In genomic region chr10:78602201-78602917, GRCh38 we compare ENCODE assay signal across 22 cellular contexts.
DNase-seq lines count a peak whose midpoint lies in the region; ATAC-seq, FAIRE-seq and TF ChIP-seq lines count a peak whose summit lies in the region.
"Had no signal": no experiment of that assay in that cellular context is flagged by ENCODE, and none has a peak within 500 bp of the region (broad histone marks: within the 10 kb centered on the region; RNA-seq: fewer than 3 reads in every experiment).

No MANE protein-coding gene starts in this region.

- no peak for TF ChIP-seq POLR2A in K562 (conservative IDR thresholded peaks at IDR 0.05)

- no peak overlapping the region for H3K27ac ChIP-seq in K562 (ENCODE audit: extremely low read depth, low read depth, low read length)
- H3K27ac ChIP-seq: adrenal gland, esophagus squamous epithelium, left ventricle myocardium inferior, upper lobe of right lung had no signal

- ATAC-seq in K562: no peak
- ATAC-seq in stimulated activated naive CD8-positive, alpha-beta T cell treated with anti-CD3 and anti-CD28 coated beads, Interleukin-15, amount 100 ng/mL, for 72 hours: peak; percentile 57
- ATAC-seq: mucosa of descending colon, Right ventricle myocardium inferior, upper lobe of right lung had no signal

- POLR2A ChIA-PET in K562 (lab: Yijun Ruan, JAX): no interaction called here

- H2AFZ ChIP-seq in K562 (ENCODE audit: low read depth, low read length): no peak overlapping the region

- CTCF ChIA-PET in K562 (lab: Yijun Ruan, JAX; ENCODE audit: low intra/inter-chr PET ratio): no interaction called here

- no peaks in the 10 kb centered on the region for H3K9me1 ChIP-seq in K562 (ENCODE audit: control insufficient read depth, insufficient read depth, low read length)

- H3K9me3 ChIP-seq in K562 (replicated peaks; ENCODE audit: control insufficient read depth, insufficient read depth, low read depth, low read length): no peaks in the 10 kb centered on the region
- H3K9me3 ChIP-seq: adrenal gland, esophagus squamous epithelium, left ventricle myocardium inferior, mucosa of descending colon, upper lobe of right lung had no signal

- no peak overlapping the region for H3K4me2 ChIP-seq in K562 (ENCODE audit: insufficient read depth, low read length)

- intact Hi-C loops in K562 (cut with micrococcal nuclease): no loop called here

- no peak for FAIRE-seq in K562 (lab: Jason Lieb, UNC)
- FAIRE-seq: HTR-8/SVneo had no signal

- no peaks in the 10 kb centered on the region for H4K20me1 ChIP-seq in K562 (replicated peaks; ENCODE audit: control insufficient read depth, insufficient read depth, low read length)

- H3K36me3 ChIP-seq in K562 (ENCODE audit: control insufficient read depth, insufficient read depth, low read length): no peaks in the 10 kb centered on the region
- H3K36me3 ChIP-seq: adrenal gland, esophagus squamous epithelium, left ventricle myocardium inferior, upper lobe of right lung had no signal

- H3K9me3 Mint-ChIP-seq in progenitor cell of endocrine pancreas (ENCODE audit: low read depth): no peaks in the 10 kb centered on the region
- H3K9me3 Mint-ChIP-seq in stimulated activated naive CD8-positive, alpha-beta T cell treated with anti-CD3 and anti-CD28 coated beads, Interleukin-15, amount 100 ng/mL, for 72 hours: no peaks in the 10 kb centered on the region
- H3K9me3 Mint-ChIP-seq: activated T-helper 1 cell treated with anti-CD3 and anti-CD28 coated beads, Interleukin-12 subunit alpha, Interleukin-12 subunit beta, Interleukin-2, Interleukin-4 antibody, amounts not matched to agents 30 ng/mL and 10 ng/mL and 1 ng/mL, durations not matched to agents 14 hours and 24 hours and 36 hours; T-cell had no signal

- H3K79me2 ChIP-seq in K562 (ENCODE audit: control insufficient read depth, insufficient read depth, low read length): no peaks in the 10 kb centered on the region

- H3K27ac Mint-ChIP-seq in progenitor cell of endocrine pancreas: no peak overlapping the region
- no peak overlapping the region for H3K27ac Mint-ChIP-seq in stimulated activated naive CD8-positive, alpha-beta T cell treated with anti-CD3 and anti-CD28 coated beads, Interleukin-15, amount 100 ng/mL, for 72 hours
- H3K27ac Mint-ChIP-seq: activated T-helper 1 cell treated with anti-CD3 and anti-CD28 coated beads, Interleukin-12 subunit alpha, Interleukin-12 subunit beta, Interleukin-2, Interleukin-4 antibody, amounts not matched to agents 30 ng/mL and 10 ng/mL and 1 ng/mL, durations not matched to agents 14 hours and 24 hours and 36 hours; T-cell had no signal

- H3K9ac ChIP-seq in K562 (ENCODE audit: insufficient read depth in 1 of 2, low read depth in 2 of 2, low read length in 2 of 2): no peak overlapping the region

- no TSS peak for BruUV-seq in K562 (replicated peaks; lab: Mats Ljungman, UMichigan)

- in situ Hi-C loops in K562 (cut with MboI): no loop called here

- H3K36me3 Mint-ChIP-seq in progenitor cell of endocrine pancreas (ENCODE audit: insufficient read depth): no peaks in the 10 kb centered on the region
- H3K36me3 Mint-ChIP-seq: T-cell had no signal

- no peaks in the 10 kb centered on the region for H3K4me1 ChIP-seq in K562 (replicated peaks in 1 of 2; ENCODE audit: control insufficient read depth in 2 of 2, insufficient read depth in 2 of 2, low read length in 2 of 2)
- H3K4me1 ChIP-seq: adrenal gland, esophagus squamous epithelium, left ventricle myocardium inferior, upper lobe of right lung had no signal

- no peak overlapping the region for H3K4me3 Mint-ChIP-seq in progenitor cell of endocrine pancreas (ENCODE audit: low read depth)
- no peak overlapping the region for H3K4me3 Mint-ChIP-seq in stimulated activated naive CD8-positive, alpha-beta T cell treated with anti-CD3 and anti-CD28 coated beads, Interleukin-15, amount 100 ng/mL, for 72 hours
- H3K4me3 Mint-ChIP-seq: activated T-helper 1 cell treated with anti-CD3 and anti-CD28 coated beads, Interleukin-12 subunit alpha, Interleukin-12 subunit beta, Interleukin-2, Interleukin-4 antibody, amounts not matched to agents 30 ng/mL and 10 ng/mL and 1 ng/mL, durations not matched to agents 14 hours and 24 hours and 36 hours; T-cell had no signal

- H3K4me3 ChIP-seq in K562: no peak overlapping the region
- H3K4me3 ChIP-seq: adrenal gland, esophagus squamous epithelium, left ventricle myocardium inferior, mucosa of descending colon, upper lobe of right lung had no signal

- peaks cover 19% of the 10 kb centered on the region for H3K27me3 Mint-ChIP-seq in progenitor cell of endocrine pancreas
- peaks cover 15% of the 10 kb centered on the region for H3K27me3 Mint-ChIP-seq in stimulated activated naive CD8-positive, alpha-beta T cell treated with anti-CD3 and anti-CD28 coated beads, Interleukin-15, amount 100 ng/mL, for 72 hours

- peaks cover 2 to 36% of the 10 kb centered on the region in 2 experiments; a peak in 2 of 5 replicates for H3K27me3 ChIP-seq in K562 (ENCODE audit: control insufficient read depth in 2 of 2, insufficient read depth in 2 of 2, low read length in 2 of 2)
- H3K27me3 ChIP-seq: adrenal gland, upper lobe of right lung had no signal

- peaks cover 3% of the 10 kb centered on the region for H3K4me1 Mint-ChIP-seq in progenitor cell of endocrine pancreas (ENCODE audit: low read depth)
- peaks cover 7% of the 10 kb centered on the region for H3K4me1 Mint-ChIP-seq in stimulated activated naive CD8-positive, alpha-beta T cell treated with anti-CD3 and anti-CD28 coated beads, Interleukin-15, amount 100 ng/mL, for 72 hours
- H3K4me1 Mint-ChIP-seq: T-cell had no signal

- TF ChIP-seq RAD21 in K562 (CRISPR knock-in tag; conservative IDR thresholded peaks at IDR 0.05 in 1 of 2, IDR thresholded peaks at IDR 0.05 in 1 of 2): no peak

- TF ChIP-seq EP300 in K562 (IDR thresholded peaks at IDR 0.05; ENCODE audit: low read length): no peak

- 0 out of 6 replicates have a peak, but pooled peaks of 1 of the 3 experiments have one; percentile 10 for TF ChIP-seq CTCF in K562 (IDR thresholded peaks at IDR 0.05 in 2 of 3, conservative IDR thresholded peaks at IDR 0.05 in 1 of 3; ENCODE audit: insufficient read depth in 2 of 3, low read depth in 1 of 3, low read length in 3 of 3)
- TF ChIP-seq CTCF in progenitor cell of endocrine pancreas (IDR thresholded peaks at IDR 0.05; ENCODE audit: unreplicated experiment): peak; percentile 27

- 0% methylated on average over 12 of the region's 12 CpGs for WGBS in K562 (ENCODE audit: insufficient coverage, low coverage, missing lambda C conversion rate)

- peak; percentile 40 to 49 for DNase-seq in activated T-cell treated with anti-CD3 and anti-CD28 coated beads, Interleukin-2, amount 50 U/mL, for 48 hours
- no peak for DNase-seq in activated T-cell treated with anti-CD3 and anti-CD28 coated beads for 4 hours
- DNase-seq in K562 (ENCODE audit: extremely low read depth in 1 of 4, low spot score in 3 of 4): no peak
- no peak for DNase-seq in progenitor cell of endocrine pancreas (ENCODE audit: low spot score, unreplicated experiment)
- DNase-seq in stimulated activated naive CD8-positive, alpha-beta T cell treated with anti-CD3 and anti-CD28 coated beads, Interleukin-15, amount 100 ng/mL, for 72 hours: peak in 1 of 2 donors; percentile 21
- DNase-seq in AG08395 (ENCODE audit: low spot score): no peak
- DNase-seq in NCI-H82 (lab: John Stamatoyannopoulos, UW): no peak
- DNase-seq: adrenal gland; central memory CD4-positive, alpha-beta T cell; DMS79 treated with DMSO at 0.1 percent for 48 hours; effector CD4-positive, alpha-beta T cell; esophagus squamous epithelium; left ventricle myocardium inferior; mucosa of descending colon; NCI-H1417; NCI-H526 treated with DMSO at 0.1 percent for 48 hours; retina; T-cell; upper lobe of right lung had no signal

TF ChIP-seq in K562, 482 proteins besides CTCF, POLR2A, EP300 and RAD21:
- peak; percentile 54 for TF ChIP-seq EGR1 (conservative IDR thresholded peaks at IDR 0.05)
- TF ChIP-seq, protein P1, sequence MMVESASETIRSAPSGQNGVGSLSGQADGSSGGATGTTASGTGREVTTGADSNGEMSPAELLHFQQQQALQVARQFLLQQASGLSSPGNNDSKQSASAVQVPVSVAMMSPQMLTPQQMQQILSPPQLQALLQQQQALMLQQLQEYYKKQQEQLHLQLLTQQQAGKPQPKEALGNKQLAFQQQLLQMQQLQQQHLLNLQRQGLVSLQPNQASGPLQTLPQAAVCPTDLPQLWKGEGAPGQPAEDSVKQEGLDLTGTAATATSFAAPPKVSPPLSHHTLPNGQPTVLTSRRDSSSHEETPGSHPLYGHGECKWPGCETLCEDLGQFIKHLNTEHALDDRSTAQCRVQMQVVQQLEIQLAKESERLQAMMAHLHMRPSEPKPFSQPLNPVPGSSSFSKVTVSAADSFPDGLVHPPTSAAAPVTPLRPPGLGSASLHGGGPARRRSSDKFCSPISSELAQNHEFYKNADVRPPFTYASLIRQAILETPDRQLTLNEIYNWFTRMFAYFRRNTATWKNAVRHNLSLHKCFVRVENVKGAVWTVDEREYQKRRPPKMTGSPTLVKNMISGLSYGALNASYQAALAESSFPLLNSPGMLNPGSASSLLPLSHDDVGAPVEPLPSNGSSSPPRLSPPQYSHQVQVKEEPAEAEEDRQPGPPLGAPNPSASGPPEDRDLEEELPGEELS (CRISPR knock-in tag; IDR thresholded peaks at IDR 0.05; ENCODE audit: borderline replicate concordance): no peak
- TF ChIP-seq YBX1 (IDR thresholded peaks at IDR 0.05): no peak

Comparison
In these comparisons a context has a peak if more than half of its experiments do, and no peak if none do; other contexts are left out.
1. DNase-seq: peak in activated T-cell treated with anti-CD3 and anti-CD28 coated beads, Interleukin-2, amount 50 U/mL, for 48 hours (2 of 2); none in activated T-cell treated with anti-CD3 and anti-CD28 coated beads for 4 hours (single experiment), K562 (0 of 4), progenitor cell of endocrine pancreas (single experiment), AG08395 (single experiment) and NCI-H82 (single experiment).